7 cellular contexts compared by ENCODE assay signal in the genomic region with DNA sequence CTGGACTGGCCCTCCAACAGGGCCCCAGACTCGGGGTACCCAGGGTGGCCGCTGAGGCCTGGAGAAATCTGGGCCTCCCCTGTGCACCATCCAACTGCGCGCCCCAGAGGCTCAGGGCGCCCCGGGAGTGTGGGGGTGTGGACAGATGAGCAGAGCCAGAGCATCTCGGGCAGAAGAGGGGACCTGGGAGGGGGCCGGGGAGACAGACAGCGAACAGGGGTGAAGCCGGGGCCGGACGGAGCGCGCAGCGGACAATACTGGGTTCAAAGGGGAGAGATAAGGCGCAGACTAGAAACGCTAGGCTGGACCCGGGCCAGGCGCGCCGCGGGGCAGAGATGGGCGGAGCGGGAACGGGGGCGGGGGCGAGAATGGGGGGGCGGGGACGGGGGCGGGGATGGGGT. TPM values are rescaled to one million over a fixed set of nuclear protein-coding genes. Genes with fewer than 3 reads are reported as not detected.
DNase-seq lines count a peak whose midpoint lies in the region; ATAC-seq, FAIRE-seq and TF ChIP-seq lines count a peak whose summit lies in the region.

No MANE protein-coding gene starts in this region.

- intact Hi-C loops in HepG2 (cut with micrococcal nuclease; ENCODE audit: unreplicated experiment) = loop anchor here (2.0 kb wide), 1 partner anchor 32 kb away; no protein-coding TSS in a partner anchor

- POLR2A ChIA-PET in HepG2 (lab: Yijun Ruan, JAX) = interaction anchor here (1.1 to 1.7 kb wide), 3 partner anchors 11 to 48 kb away, joined by 3 to 6 read pairs (median 4); no protein-coding TSS in a partner anchor

- H3K9me3 ChIP-seq in HepG2 (ENCODE audit: low read length) = no peaks in the 10 kb centered on the region
- H3K9me3 ChIP-seq in thoracic aorta = no peaks in the 10 kb centered on the region

- H3K4me3 ChIP-seq in HepG2 (replicated peaks in 1 of 3; ENCODE audit: insufficient read depth in 1 of 3, low read depth in 2 of 3, low read length in 3 of 3) (peak overlapping the region; percentile 69 to 84 (median 76)), thoracic aorta (peak overlapping the region; percentile 85)

- peaks cover 38% of the 10 kb centered on the region for H3K79me2 ChIP-seq in HepG2 (ENCODE audit: insufficient read depth, low read length)

- H3K27ac ChIP-seq in HepG2 (ENCODE audit: extremely low read length, insufficient read depth, low read length) (peak overlapping the region; percentile 45), thoracic aorta (peak overlapping the region in 1 of 2 donors; percentile 40)

- DNase-seq in astrocyte of the hippocampus (ENCODE audit: low read depth, low spot score) = peak; percentile 54
- DNase-seq in HepG2 (ENCODE audit: low spot score) = no peak
- no peak for DNase-seq in thoracic aorta (ENCODE audit: low spot score)
- no peak for DNase-seq in NCI-H69 (lab: John Stamatoyannopoulos, UW)
- DNase-seq in midbrain (lab: John Stamatoyannopoulos, UW) = no peak

- no TSS peak for BruUV-seq in HepG2 (replicated peaks; lab: Mats Ljungman, UMichigan)

- no peak for TF ChIP-seq CTCF in HepG2 (CRISPR knock-in tag; IDR thresholded peaks at IDR 0.05)
- TF ChIP-seq CTCF in thoracic aorta (IDR thresholded peaks at IDR 0.05) = no peak

- TF ChIP-seq EP300 in HepG2 (IDR thresholded peaks at IDR 0.05; ENCODE audit: low read depth in 2 of 2, low read length in 2 of 2) = peak in 1 of 2 experiments; percentile 56; a peak in 1 of 4 replicates
- TF ChIP-seq EP300 in HepG2 (CRISPR knock-in tag; IDR thresholded peaks at IDR 0.05; ENCODE audit: borderline replicate concordance) = no peak

- H3K27me3 ChIP-seq in HepG2 (ENCODE audit: control insufficient read depth in 1 of 2, insufficient read depth in 2 of 2, low read length in 2 of 2) (peaks cover 0 to 4% of the 10 kb centered on the region in 2 experiments; a peak in 1 of 5 replicates), thoracic aorta (replicated peaks; ENCODE audit: insufficient read depth) (no peaks in the 10 kb centered on the region)

- TF ChIP-seq RAD21 in HepG2 (CRISPR knock-in tag; IDR thresholded peaks at IDR 0.05) = no peak; the same call in 1 of the 2 replicates

- in situ Hi-C loops in HepG2 (cut with HindIII; ENCODE audit: extremely low pct_ligation_motif_present, low pct_unique_long_range_greater_than_20kb) = no loop called here

- no peak overlapping the region for H2AFZ ChIP-seq in HepG2 (ENCODE audit: low read length)

- WGBS in HepG2 (ENCODE audit: low lambda C conversion rate) = 1% methylated on average over 15 of the region's 30 CpGs

- ATAC-seq in GM19463 (IDR thresholded peaks at IDR 0.05; ENCODE audit: unreplicated experiment) (peak; percentile 24), HG03432 (IDR thresholded peaks at IDR 0.05; ENCODE audit: unreplicated experiment) (peak; percentile 35), HepG2 (peak; percentile 74), thoracic aorta (ENCODE audit: insufficient number of reproducible peaks, low FRiP score, low read depth) (no peak)

- CTCF ChIA-PET in HepG2 (lab: Yijun Ruan, JAX; ENCODE audit: low intra/inter-chr PET ratio, low total read pairs) = no interaction called here

- peak overlapping the region; percentile 98 for H3K4me2 ChIP-seq in HepG2 (ENCODE audit: low read depth, low read length)

- H3K9ac ChIP-seq in HepG2 (ENCODE audit: insufficient read depth, low read depth, low read length) = peak overlapping the region; percentile 65

- H3K36me3 ChIP-seq in HepG2 (replicated peaks in 1 of 2; ENCODE audit: control insufficient read depth in 1 of 2, insufficient read depth in 2 of 2, low read length in 2 of 2) = peaks cover 0 to 2% of the 10 kb centered on the region in 2 experiments; a peak in 1 of 5 replicates
- no peaks in the 10 kb centered on the region for H3K36me3 ChIP-seq in thoracic aorta

- no peak for TF ChIP-seq POLR2A in HepG2 (IDR thresholded peaks at IDR 0.05; ENCODE audit: insufficient read depth in 1 of 2, low read depth in 2 of 2, low read length in 2 of 2)

- H3K4me1 ChIP-seq in HepG2 (ENCODE audit: insufficient read depth, low read length) (peaks cover 80% of the 10 kb centered on the region), thoracic aorta (ENCODE audit: control insufficient read depth in 1 of 2, low read depth in 2 of 2) (peaks cover 4 to 21% of the 10 kb centered on the region in 2 donors)

- FAIRE-seq in HepG2 (lab: Jason Lieb, UNC) = no peak

- H4K20me1 ChIP-seq in HepG2 (ENCODE audit: insufficient read depth, low read length) = peaks cover 32% of the 10 kb centered on the region

TF ChIP-seq in HepG2, 621 proteins besides CTCF, POLR2A, EP300 and RAD21 (continues in another document):
- TF ChIP-seq LCORL (IDR thresholded peaks at IDR 0.05) (no peak), LCORL (CRISPR knock-in tag; IDR thresholded peaks at IDR 0.05) (peak; percentile 73), CREM (IDR thresholded peaks at IDR 0.05) (no peak), CREM (CRISPR knock-in tag; IDR thresholded peaks at IDR 0.05) (no peak), BCL6 (CRISPR knock-in tag; IDR thresholded peaks at IDR 0.05) (peak; percentile 65; the same call in 1 of the 2 replicates), ZC3H13 (CRISPR knock-in tag; IDR thresholded peaks at IDR 0.05) (peak; percentile 24; the same call in 1 of the 2 replicates), TOPORS (CRISPR knock-in tag; IDR thresholded peaks at IDR 0.05) (no peak)
- TF ChIP-seq, protein P1, sequence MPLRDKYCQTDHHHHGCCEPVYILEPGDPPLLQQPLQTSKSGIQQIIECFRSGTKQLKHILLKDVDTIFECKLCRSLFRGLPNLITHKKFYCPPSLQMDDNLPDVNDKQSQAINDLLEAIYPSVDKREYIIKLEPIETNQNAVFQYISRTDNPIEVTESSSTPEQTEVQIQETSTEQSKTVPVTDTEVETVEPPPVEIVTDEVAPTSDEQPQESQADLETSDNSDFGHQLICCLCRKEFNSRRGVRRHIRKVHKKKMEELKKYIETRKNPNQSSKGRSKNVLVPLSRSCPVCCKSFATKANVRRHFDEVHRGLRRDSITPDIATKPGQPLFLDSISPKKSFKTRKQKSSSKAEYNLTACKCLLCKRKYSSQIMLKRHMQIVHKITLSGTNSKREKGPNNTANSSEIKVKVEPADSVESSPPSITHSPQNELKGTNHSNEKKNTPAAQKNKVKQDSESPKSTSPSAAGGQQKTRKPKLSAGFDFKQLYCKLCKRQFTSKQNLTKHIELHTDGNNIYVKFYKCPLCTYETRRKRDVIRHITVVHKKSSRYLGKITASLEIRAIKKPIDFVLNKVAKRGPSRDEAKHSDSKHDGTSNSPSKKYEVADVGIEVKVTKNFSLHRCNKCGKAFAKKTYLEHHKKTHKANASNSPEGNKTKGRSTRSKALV (CRISPR knock-in tag; IDR thresholded peaks at IDR 0.05) = no peak

RNA-seq across cellular contexts. Expression of a gene that starts 0.5 kb away (rescaled TPM):
- total RNA-seq in HepG2 (2016; rRNA removed; fragmentation: Illumina TruSeq; extraction: Trizol) = 47.4 and 83.5 TPM in 2 replicates
- 54.7 and 67.0 TPM in 2 replicates for total RNA-seq in HepG2 (2016; cell fraction: cytosol; rRNA removed; fragmentation: Illumina TruSeq; extraction: Trizol; ENCODE audit: low read depth)
- total RNA-seq in HepG2 (2016; cell fraction: insoluble cytoplasmic fraction; rRNA removed; fragmentation: Illumina TruSeq; extraction: Trizol) = 42.9 and 82.5 TPM in 2 replicates
- total RNA-seq in HepG2 (2016; cell fraction: membrane; rRNA removed; fragmentation: Illumina TruSeq; extraction: Trizol) = 68.0 and 79.4 TPM in 2 replicates
- total RNA-seq in HepG2 (2016; cell fraction: nucleus; rRNA removed; fragmentation: Illumina TruSeq; extraction: Trizol) = 76.2 and 78.4 TPM in 2 replicates
- 74.7 and 97.6 TPM in 2 replicates for polyA plus RNA-seq in HepG2 (2011; rRNA removed)
- polyA plus RNA-seq in HepG2 (2011; cell fraction: cytosol; rRNA removed) = 78.3 and 82.4 TPM in 2 replicates
- 83.2 and 92.3 TPM in 2 replicates for polyA plus RNA-seq in HepG2 (2011; cell fraction: nucleus; rRNA removed)
- 34.1 and 40.8 TPM in 2 replicates for polyA plus RNA-seq in HepG2 (2012)
- polyA plus RNA-seq in HepG2 (2016; cell fraction: cytosol; fragmentation: Illumina TruSeq; extraction: Trizol; ENCODE audit: low read depth) = 47.5 and 59.8 TPM in 2 replicates
- 44.2 and 45.5 TPM in 2 replicates for polyA plus RNA-seq in HepG2 (2016; cell fraction: insoluble cytoplasmic fraction; fragmentation: Illumina TruSeq; extraction: Trizol; ENCODE audit: low read depth)
- 53.9 and 57.1 TPM in 2 replicates for polyA plus RNA-seq in HepG2 (2016; cell fraction: membrane; fragmentation: Illumina TruSeq; extraction: Trizol; ENCODE audit: low read depth)
- 122 and 128 TPM in 2 replicates for polyA plus RNA-seq in HepG2 (2016; cell fraction: nucleus; fragmentation: Illumina TruSeq; extraction: Trizol; ENCODE audit: insufficient read depth, low read depth)
- polyA minus RNA-seq in HepG2 (2011; rRNA and poly(A)+ RNA removed; ENCODE audit: low replicate concordance) = 0.19 and 131 TPM in 2 replicates
- 24.3 and 31.5 TPM in 2 replicates for polyA minus RNA-seq in HepG2 (2011; cell fraction: cytosol; rRNA and poly(A)+ RNA removed)
- 20.2 and 23.6 TPM in 2 replicates for polyA minus RNA-seq in HepG2 (2011; cell fraction: nucleus; rRNA and poly(A)+ RNA removed)
- 10 to 100 TPM; 21.9 to 29.7 TPM for total RNA-seq in thoracic aorta

RNA-seq across cellular contexts. Expression of a gene that starts 59.3 kb away (rescaled TPM):
- total RNA-seq in HepG2 (2016; rRNA removed; fragmentation: Illumina TruSeq; extraction: Trizol) (0.20 TPM in 1 of 2 replicates, not detected in the other), thoracic aorta (not detected)
- not detected in 2 replicates for total RNA-seq in HepG2 (2016; cell fraction: cytosol; rRNA removed; fragmentation: Illumina TruSeq; extraction: Trizol; ENCODE audit: low read depth)
- 0.22 TPM in 1 of 2 replicates, not detected in the other for total RNA-seq in HepG2 (2016; cell fraction: insoluble cytoplasmic fraction; rRNA removed; fragmentation: Illumina TruSeq; extraction: Trizol)
- not detected in 2 replicates for total RNA-seq in HepG2 (2016; cell fraction: membrane; rRNA removed; fragmentation: Illumina TruSeq; extraction: Trizol)
- total RNA-seq in HepG2 (2016; cell fraction: nucleus; rRNA removed; fragmentation: Illumina TruSeq; extraction: Trizol) = not detected in 2 replicates
- 1.3 and 2.4 TPM in 2 replicates for polyA plus RNA-seq in HepG2 (2011; rRNA removed)
- 0.23 and 0.86 TPM in 2 replicates for polyA plus RNA-seq in HepG2 (2011; cell fraction: cytosol; rRNA removed)
- polyA plus RNA-seq in HepG2 (2011; cell fraction: nucleus; rRNA removed) = 9.1 and 12.7 TPM in 2 replicates
- 0.59 and 1.1 TPM in 2 replicates for polyA plus RNA-seq in HepG2 (2012)
- polyA plus RNA-seq in HepG2 (2016; cell fraction: cytosol; fragmentation: Illumina TruSeq; extraction: Trizol; ENCODE audit: low read depth) = not detected in 2 replicates
- polyA plus RNA-seq in HepG2 (2016; cell fraction: insoluble cytoplasmic fraction; fragmentation: Illumina TruSeq; extraction: Trizol; ENCODE audit: low read depth) = not detected in 2 replicates
- polyA plus RNA-seq in HepG2 (2016; cell fraction: membrane; fragmentation: Illumina TruSeq; extraction: Trizol; ENCODE audit: low read depth) = not detected in 2 replicates
- 0.04 TPM in 1 of 2 replicates, not detected in the other for polyA plus RNA-seq in HepG2 (2016; cell fraction: nucleus; fragmentation: Illumina TruSeq; extraction: Trizol; ENCODE audit: insufficient read depth, low read depth)
- 0.05 and 0.24 TPM in 2 replicates for polyA minus RNA-seq in HepG2 (2011; rRNA and poly(A)+ RNA removed; ENCODE audit: low replicate concordance)
- polyA minus RNA-seq in HepG2 (2011; cell fraction: cytosol; rRNA and poly(A)+ RNA removed) = 1.1 TPM in 1 of 2 replicates, not detected in the other
- polyA minus RNA-seq in HepG2 (2011; cell fraction: nucleus; rRNA and poly(A)+ RNA removed) = 0.64 and 2.5 TPM in 2 replicates
